Comparison of ENCODE assay signal across 10 cellular contexts in the genomic region with DNA sequence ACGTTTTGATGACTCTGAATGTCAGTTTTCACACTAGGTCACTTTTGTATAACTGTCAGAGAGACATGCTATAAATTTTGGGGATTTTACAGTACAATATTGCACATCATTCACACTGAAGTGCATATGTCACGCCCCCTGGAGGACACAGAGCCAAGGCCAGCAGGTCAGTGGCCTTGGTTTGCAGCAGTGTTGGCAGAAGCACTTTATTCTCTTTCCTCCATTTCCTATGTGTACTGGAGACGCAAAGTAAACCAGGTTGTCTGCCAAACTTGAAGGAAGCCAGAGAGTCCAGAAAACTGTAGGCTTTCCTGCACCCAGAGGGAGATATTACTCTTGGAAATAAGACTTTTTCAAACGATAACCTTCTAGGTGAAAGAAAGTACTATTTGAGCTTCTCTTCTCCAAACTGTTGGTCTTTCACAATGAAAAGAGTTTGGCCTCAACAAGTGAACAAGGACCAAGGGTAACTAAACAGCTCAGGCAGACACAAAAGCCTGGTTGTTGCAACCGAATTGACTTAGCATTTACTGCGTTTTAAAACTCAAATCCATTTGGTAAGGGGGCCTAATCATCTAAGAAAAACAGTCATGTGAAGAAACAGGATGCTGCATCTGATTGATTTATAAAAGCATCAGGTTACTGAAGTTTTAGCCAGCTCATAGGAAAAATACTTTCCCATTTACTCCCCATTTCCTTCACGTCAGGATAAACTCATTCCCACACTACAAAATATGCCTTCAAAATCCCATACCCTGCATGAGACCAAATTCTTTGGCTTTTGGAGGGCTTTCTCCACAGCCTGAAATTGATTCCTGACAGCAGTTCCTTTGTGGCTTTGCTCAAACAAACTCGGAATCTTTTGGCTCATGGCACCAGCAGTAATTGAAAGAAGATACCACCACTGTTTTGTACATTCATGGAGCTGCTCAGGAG.
DNase-seq lines count a peak whose midpoint lies in the region; ATAC-seq, FAIRE-seq and TF ChIP-seq lines count a peak whose summit lies in the region.
"Had no signal": no experiment of that assay in that cellular context is flagged by ENCODE, and none has a peak within 500 bp of the region (broad histone marks: within the 10 kb centered on the region; RNA-seq: fewer than 3 reads in every experiment).

No MANE protein-coding gene starts in this region.

- intact Hi-C loops in left ventricle myocardium superior (cut with micrococcal nuclease), result loop anchor here (5.0 kb wide), 1 partner anchor 55 kb away; no protein-coding TSS in a partner anchor

- H3K9me3 ChIP-seq in A549, result no peaks in the 10 kb centered on the region

- WGBS in A549 (ENCODE audit: missing lambda C conversion rate), result 62% methylated on average over 8 of the region's 8 CpGs

- no peak overlapping the region for H3K4me2 ChIP-seq in A549

- TF ChIP-seq EP300 in A549 (IDR thresholded peaks at IDR 0.05), result no peak

- H3K4me3 ChIP-seq in A549, result no peak overlapping the region

- TF ChIP-seq CTCF in A549 (IDR thresholded peaks at IDR 0.05), result peak; percentile 43; the same call in 1 of the 3 replicates

- ATAC-seq in A549, result peak in 1 of 2 experiments; percentile 52; a peak in 2 of 6 replicates
- peak; percentile 48 for ATAC-seq in GM18867 (IDR thresholded peaks at IDR 0.05; ENCODE audit: unreplicated experiment)
- ATAC-seq in left ventricle myocardium superior, result peak; percentile 32

- no peak for FAIRE-seq in A549 (lab: Jason Lieb, UNC)
- FAIRE-seq: islet of Langerhans, TTC549 had no signal

- CTCF ChIA-PET in A549 (lab: Yijun Ruan, JAX), result interaction anchor here (0.6 to 9.5 kb wide), 11 partner anchors 8 to 412 kb away, joined by 3 to 78 read pairs (median 4); no protein-coding TSS in a partner anchor

- POLR2A ChIA-PET in A549 (lab: Yijun Ruan, JAX), result no interaction called here

- in situ Hi-C loops in SK-MEL-5 (cut with HindIII; ENCODE audit: low pct_unique_long_range_greater_than_20kb, low sequenced_read_pairs), result no loop called here

- TF ChIP-seq POLR2A in A549 (IDR thresholded peaks at IDR 0.05; ENCODE audit: low read length), result no peak

- TF ChIP-seq RAD21 in A549 (conservative IDR thresholded peaks at IDR 0.05 in 1 of 2, IDR thresholded peaks at IDR 0.05 in 1 of 2), result peak; percentile 37 to 41; a peak in 4 of 5 replicates

- DNase-seq in A549 (ENCODE audit: low read depth in 1 of 2, low spot score in 1 of 2), result peak in 1 of 2 experiments; percentile 54
- DNase-seq in SK-MEL-5 (ENCODE audit: low read depth, low spot score), result peak; percentile 66
- peak; percentile 65 for DNase-seq in left ventricle myocardium superior
- DNase-seq in GM19240 (ENCODE audit: insufficient read length, low spot score), result no peak
- no peak for DNase-seq in mucosa of gallbladder (ENCODE audit: low spot score)
- no peak for DNase-seq in NCI-H2171 (lab: John Stamatoyannopoulos, UW)
- DNase-seq in stimulated activated naive CD4-positive, alpha-beta T cell (lab: John Stamatoyannopoulos, UW), result no peak

- peak overlapping the region; percentile 45 to 66; a peak in 4 of 6 replicates for H3K27ac ChIP-seq in A549

- H3K4me1 ChIP-seq in A549, result peaks cover 49% of the 10 kb centered on the region

TF ChIP-seq in A549, 52 proteins besides CTCF, POLR2A, EP300 and RAD21:
- TF ChIP-seq, protein P1, sequence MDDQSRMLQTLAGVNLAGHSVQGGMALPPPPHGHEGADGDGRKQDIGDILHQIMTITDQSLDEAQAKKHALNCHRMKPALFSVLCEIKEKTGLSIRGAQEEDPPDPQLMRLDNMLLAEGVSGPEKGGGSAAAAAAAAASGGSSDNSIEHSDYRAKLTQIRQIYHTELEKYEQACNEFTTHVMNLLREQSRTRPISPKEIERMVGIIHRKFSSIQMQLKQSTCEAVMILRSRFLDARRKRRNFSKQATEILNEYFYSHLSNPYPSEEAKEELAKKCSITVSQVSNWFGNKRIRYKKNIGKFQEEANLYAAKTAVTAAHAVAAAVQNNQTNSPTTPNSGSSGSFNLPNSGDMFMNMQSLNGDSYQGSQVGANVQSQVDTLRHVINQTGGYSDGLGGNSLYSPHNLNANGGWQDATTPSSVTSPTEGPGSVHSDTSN (IDR thresholded peaks at IDR 0.05), result no peak
- TF ChIP-seq SMC3 (IDR thresholded peaks at IDR 0.05), result peak; percentile 45; the same call in 2 of the 3 replicates
- no peak for TF ChIP-seq NPAS2 (CRISPR knock-in tag; IDR thresholded peaks at IDR 0.05; ENCODE audit: borderline replicate concordance)
- TF ChIP-seq MAFK (IDR thresholded peaks at IDR 0.05; ENCODE audit: partially characterized antibody), result no peak

Comparison
In these comparisons a context has a peak if more than half of its experiments do, and no peak if none do; other contexts are left out.
1. DNase-seq: peak in SK-MEL-5 (single experiment) and left ventricle myocardium superior (single experiment); none in GM19240 (single experiment), mucosa of gallbladder (single experiment), NCI-H2171 (single experiment) and stimulated activated naive CD4-positive, alpha-beta T cell (0 of 6).